1 cellular context compared by ENCODE assay signal in genomic region chr17:41002814-41003213, GRCh38.
TF ChIP-seq lines count a peak whose summit lies in the region.

No MANE protein-coding gene starts in this region.

TF ChIP-seq in HepG2, 621 proteins besides CTCF, POLR2A, EP300 and RAD21 (continues in another document):
- TF ChIP-seq ZFP36L2 (CRISPR knock-in tag; IDR thresholded peaks at IDR 0.05) (no peak), AGO2 (optimal IDR thresholded peaks at IDR 0.05; ENCODE audit: low read depth, low read length) (no peak), ZNF350 (CRISPR knock-in tag; IDR thresholded peaks at IDR 0.05; ENCODE audit: borderline replicate concordance, low read depth) (no peak), ARID5B (CRISPR knock-in tag; IDR thresholded peaks at IDR 0.05) (peak; percentile 46; the same call in 1 of the 2 replicates), HNF4A (CRISPR knock-in tag; IDR thresholded peaks at IDR 0.05) (peak; percentile 28; the same call in 1 of the 2 replicates), MAFF (IDR thresholded peaks at IDR 0.05; ENCODE audit: low read depth, low read length) (peak; percentile 22; the same call in 1 of the 2 replicates), ATAD3A (CRISPR knock-in tag; IDR thresholded peaks at IDR 0.05) (no peak), FOXA3 (CRISPR knock-in tag; IDR thresholded peaks at IDR 0.05) (peak; percentile 31; the same call in 1 of the 2 replicates), BCL6 (CRISPR knock-in tag; IDR thresholded peaks at IDR 0.05) (peak; percentile 60), AHDC1 (CRISPR knock-in tag; IDR thresholded peaks at IDR 0.05; ENCODE audit: borderline replicate concordance) (no peak), RXRB (CRISPR knock-in tag; IDR thresholded peaks at IDR 0.05; ENCODE audit: borderline replicate concordance) (peak; percentile 76), SOX13 (IDR thresholded peaks at IDR 0.05) (no peak), SOX13 (CRISPR knock-in tag; conservative IDR thresholded peaks at IDR 0.05 in 1 of 2, IDR thresholded peaks at IDR 0.05 in 1 of 2) (peak in 1 of 2 experiments; percentile 69; a peak in 2 of 4 replicates), ASH2L (IDR thresholded peaks at IDR 0.05; ENCODE audit: insufficient read length, low read depth, low read length) (peak; percentile 35), RFX1 (IDR thresholded peaks at IDR 0.05) (no peak), HNF4G (IDR thresholded peaks at IDR 0.05; ENCODE audit: borderline replicate concordance, low read depth, low read length) (peak; percentile 38; the same call in 1 of the 2 replicates), HNF4G (CRISPR knock-in tag; IDR thresholded peaks at IDR 0.05; ENCODE audit: borderline replicate concordance, low read depth) (no peak), HNF1B (CRISPR knock-in tag; IDR thresholded peaks at IDR 0.05) (no peak), KLF11 (CRISPR knock-in tag; IDR thresholded peaks at IDR 0.05) (no peak), NR2F1 (CRISPR knock-in tag; IDR thresholded peaks at IDR 0.05) (peak in 1 of 2 experiments; percentile 60; a peak in 2 of 4 replicates), WIZ (CRISPR knock-in tag; IDR thresholded peaks at IDR 0.05) (no peak), IRF9 (CRISPR knock-in tag; IDR thresholded peaks at IDR 0.05; ENCODE audit: borderline replicate concordance) (no peak), ZNF784 (CRISPR knock-in tag; IDR thresholded peaks at IDR 0.05; ENCODE audit: borderline replicate concordance) (no peak), FOXP1 (IDR thresholded peaks at IDR 0.05) (no peak), FOXP1 (CRISPR knock-in tag; IDR thresholded peaks at IDR 0.05) (0 out of 2 replicates have a peak, but pooled peaks have one; percentile 29), TFE3 (CRISPR knock-in tag; IDR thresholded peaks at IDR 0.05) (no peak; the same call in 1 of the 2 replicates), HNF1A (IDR thresholded peaks at IDR 0.05; ENCODE audit: low read depth) (no peak), HNF1A (CRISPR knock-in tag; IDR thresholded peaks at IDR 0.05; ENCODE audit: borderline replicate concordance) (peak; percentile 42; the same call in 1 of the 2 replicates), ELF3 (CRISPR knock-in tag; IDR thresholded peaks at IDR 0.05) (no peak), TBL1XR1 (IDR thresholded peaks at IDR 0.05; ENCODE audit: borderline replicate concordance, low read length, partially characterized antibody) (peak; percentile 34), HOMEZ (CRISPR knock-in tag; IDR thresholded peaks at IDR 0.05; ENCODE audit: low read depth) (peak; percentile 34; the same call in 1 of the 2 replicates), HNRNPL (IDR thresholded peaks at IDR 0.05; ENCODE audit: low read depth, low read length) (no peak), NFYB (CRISPR knock-in tag; IDR thresholded peaks at IDR 0.05) (no peak), ISL2 (CRISPR knock-in tag; IDR thresholded peaks at IDR 0.05) (peak; percentile 39; the same call in 1 of the 2 replicates), THRA (CRISPR knock-in tag; IDR thresholded peaks at IDR 0.05; ENCODE audit: borderline replicate concordance) (peak; percentile 80; the same call in 1 of the 2 replicates), CEBPG (CRISPR knock-in tag; IDR thresholded peaks at IDR 0.05) (0 out of 2 replicates have a peak, but pooled peaks have one; percentile 15)
